ENCODE assay signal across 21 cellular contexts in the genomic region with DNA sequence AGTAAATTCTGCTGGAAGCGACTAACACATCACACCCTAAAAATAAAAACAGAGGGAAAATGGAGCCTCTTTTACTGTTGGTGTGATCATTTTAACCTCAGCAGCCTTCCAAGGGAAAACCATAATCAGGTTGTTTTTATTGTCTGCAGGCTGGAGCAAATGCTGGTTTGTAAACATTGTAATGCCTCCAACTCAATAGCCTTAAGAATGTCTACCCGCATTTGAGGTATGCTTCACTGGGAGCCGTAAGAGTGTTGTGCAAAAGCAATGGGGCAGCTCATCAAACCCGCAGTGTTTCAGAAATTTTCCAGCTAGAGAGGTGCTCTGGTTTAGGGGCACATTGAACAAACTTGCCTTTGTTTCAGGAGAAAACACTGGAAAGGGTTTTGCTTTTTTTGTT. TPM values are rescaled to one million over a fixed set of nuclear protein-coding genes. Genes with fewer than 3 reads are reported as not detected.
"Had no signal": no experiment of that assay in that cellular context is flagged by ENCODE, and none has a peak within 500 bp of the region (broad histone marks: within the 10 kb centered on the region; RNA-seq: fewer than 3 reads in every experiment).

No MANE protein-coding gene starts in this region.

- FAIRE-seq: pancreas, small intestine had no signal

- H3K27me3 ChIP-seq: gastrocnemius medialis, pancreas, right lobe of liver had no signal

- H3K36me3 Mint-ChIP-seq: natural killer cell treated with Interleukin-12 subunit alpha and Interleukin-12 subunit beta and Interleukin-15 and Interleukin-18, amount 100 ng/mL, for 72 hours had no signal

- H3K27ac Mint-ChIP-seq: dendritic cell treated with granulocyte-macrophage colony-stimulating factor and Interleukin-4, amounts not matched to agents 40 ng/mL and 50 ng/mL, for 4 days; natural killer cell treated with Interleukin-12 subunit alpha and Interleukin-12 subunit beta and Interleukin-15 and Interleukin-18, amount 100 ng/mL, for 72 hours; stimulated activated naive CD8-positive, alpha-beta T cell treated with anti-CD3 and anti-CD28 coated beads, Interleukin-15, amount 100 ng/mL, for 72 hours had no signal

- H3K4me1 Mint-ChIP-seq: stimulated activated naive CD8-positive, alpha-beta T cell treated with anti-CD3 and anti-CD28 coated beads, Interleukin-15, amount 100 ng/mL, for 72 hours had no signal

- H3K4me3 Mint-ChIP-seq: dendritic cell treated with granulocyte-macrophage colony-stimulating factor and Interleukin-4, amounts not matched to agents 40 ng/mL and 50 ng/mL, for 4 days; natural killer cell treated with Interleukin-12 subunit alpha and Interleukin-12 subunit beta and Interleukin-15 and Interleukin-18, amount 100 ng/mL, for 72 hours; stimulated activated naive CD8-positive, alpha-beta T cell treated with anti-CD3 and anti-CD28 coated beads, Interleukin-15, amount 100 ng/mL, for 72 hours had no signal

- H3K36me3 ChIP-seq: gastrocnemius medialis, neutrophil, pancreas, right lobe of liver had no signal

- H3K4me1 ChIP-seq: gastrocnemius medialis, pancreas, right lobe of liver had no signal

- H3K9me3 Mint-ChIP-seq: dendritic cell treated with granulocyte-macrophage colony-stimulating factor and Interleukin-4, amounts not matched to agents 40 ng/mL and 50 ng/mL, for 4 days; natural killer cell treated with Interleukin-12 subunit alpha and Interleukin-12 subunit beta and Interleukin-15 and Interleukin-18, amount 100 ng/mL, for 72 hours; stimulated activated naive CD8-positive, alpha-beta T cell treated with anti-CD3 and anti-CD28 coated beads, Interleukin-15, amount 100 ng/mL, for 72 hours had no signal

- DNase-seq: activated CD4-positive, CD25-positive, alpha-beta regulatory T cell treated with anti-CD3 and anti-CD28 coated beads, Interleukin-2, amount 50 U/mL, for 72 hours; activated CD8-positive, alpha-beta memory T cell treated with anti-CD3 and anti-CD28 coated beads for 24 hours; activated CD8-positive, alpha-beta memory T cell treated with anti-CD3 and anti-CD28 coated beads, Interleukin-2, amount 50 U/mL, for 48 hours; activated effector memory CD4-positive, alpha-beta T cell treated with Interleukin-2 at 50 U/mL for 16 hours; activated naive CD4-positive, alpha-beta T cell treated with anti-CD3 and anti-CD28 coated beads, Interleukin-2, amount 50 U/mL, for 16 hours; activated T-cell treated with anti-CD3 and anti-CD28 coated beads, Interleukin-2, amount 50 U/mL, for 48 hours; effector CD8-positive, alpha-beta T cell; gastrocnemius medialis; head of caudate nucleus; mesenchymal stem cell; pancreas; right lobe of liver; small intestine; stimulated activated CD4-positive, alpha-beta T cell treated with anti-CD3 and anti-CD28 coated beads, Interleukin-4, amount 100 ng/mL, for 1 hour; stimulated activated naive CD8-positive, alpha-beta T cell treated with anti-CD3 and anti-CD28 coated beads, Interleukin-15, amount 100 ng/mL, for 72 hours; T1000 had no signal

- ATAC-seq: esophagus mucosa; gastrocnemius medialis; natural killer cell treated with Interleukin-12 subunit alpha and Interleukin-12 subunit beta and Interleukin-15 and Interleukin-18, amount 100 ng/mL, for 72 hours; right lobe of liver; stimulated activated naive CD8-positive, alpha-beta T cell treated with anti-CD3 and anti-CD28 coated beads, Interleukin-15, amount 100 ng/mL, for 72 hours had no signal

- H3K9me3 ChIP-seq: gastrocnemius medialis, neutrophil, pancreas, right lobe of liver had no signal

- H3K4me3 ChIP-seq: gastrocnemius medialis, pancreas, right lobe of liver had no signal

- H3K27ac ChIP-seq: gastrocnemius medialis, neutrophil, pancreas, right lobe of liver had no signal

RNA-seq across cellular contexts. Expression of a gene that starts 17.0 kb away (rescaled TPM):
- total RNA-seq: esophagus mucosa, liver had no signal
